Comparison of ENCODE assay signal across 16 cellular contexts in the genomic region with DNA sequence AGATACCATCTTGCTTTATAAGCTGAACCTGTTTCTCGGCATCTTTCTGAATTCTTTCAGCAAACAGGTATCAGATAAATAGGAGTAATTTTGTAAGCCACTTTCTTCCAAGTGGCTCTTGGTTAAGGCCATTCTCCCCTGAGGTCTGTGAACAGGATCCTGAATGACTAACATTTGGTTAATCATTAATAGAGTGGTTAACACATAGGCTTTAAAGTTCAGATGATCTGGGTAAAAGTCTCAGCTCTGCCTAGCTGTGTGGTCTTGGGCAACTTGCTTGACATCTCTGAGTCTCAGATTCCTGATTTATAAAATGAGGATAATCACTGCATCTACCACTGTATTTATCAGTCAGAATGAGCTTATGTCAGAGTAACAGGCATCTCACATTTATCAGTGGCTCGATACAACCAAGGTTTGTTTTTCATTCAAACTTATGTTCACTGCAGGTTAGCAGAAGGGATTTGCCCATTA. TPM values are rescaled to one million over a fixed set of nuclear protein-coding genes. Genes with fewer than 3 reads are reported as not detected.
DNase-seq lines count a peak whose midpoint lies in the region; ATAC-seq and TF ChIP-seq lines count a peak whose summit lies in the region.
"Had no signal": no experiment of that assay in that cellular context is flagged by ENCODE, and none has a peak within 500 bp of the region (broad histone marks: within the 10 kb centered on the region; RNA-seq: fewer than 3 reads in every experiment).

No MANE protein-coding gene starts in this region.

- DNase-seq in glomerular visceral epithelial cell (ENCODE audit: extremely low spot score), result peak; percentile 8
- DNase-seq in GM13976 (ENCODE audit: low spot score), result no peak
- DNase-seq in HPDE6-E6E7 (ENCODE audit: extremely low spot score), result no peak
- no peak for DNase-seq in sciatic nerve (ENCODE audit: low spot score)
- DNase-seq: activated CD4-positive, CD25-positive, alpha-beta regulatory T cell treated with anti-CD3 and anti-CD28 coated beads, Interleukin-2, amount 50 U/mL, for 72 hours; DMS79 treated with DMSO at 0.1 percent for 48 hours; effector CD4-positive, alpha-beta T cell; foreskin melanocyte; GM23248; left cardiac atrium; nucleus accumbens had no signal

- H3K27ac ChIP-seq in 22Rv1, result peak overlapping the region; percentile 79
- H3K27ac ChIP-seq: GM23248 had no signal

- in situ Hi-C loops in GM13976 (cut with MboI; ENCODE audit: low sequenced_read_pairs, unreplicated experiment), result no loop called here

- intact Hi-C loops in sciatic nerve (cut with DNase I), result no loop called here

- ATAC-seq in GM19452 (IDR thresholded peaks at IDR 0.05; ENCODE audit: unreplicated experiment) (peak; percentile 90), HG03139 (IDR thresholded peaks at IDR 0.05; ENCODE audit: unreplicated experiment) (peak; percentile 83), GM21528 (IDR thresholded peaks at IDR 0.05; ENCODE audit: low FRiP score, unreplicated experiment) (no peak), sciatic nerve (no peak)
- ATAC-seq: left cardiac atrium, SK-N-SH treated with all-trans-retinoic acid at 6 μM for 48 hours had no signal

- no peak for TF ChIP-seq CTCF in 22Rv1 (IDR thresholded peaks at IDR 0.05)
- TF ChIP-seq CTCF in GM13976 (IDR thresholded peaks at IDR 0.05; ENCODE audit: borderline replicate concordance, control extremely low read depth, extremely low read depth, insufficient read depth, missing control alignments), result no peak

RNA-seq across cellular contexts. Expression of a gene that starts 44.4 kb away (rescaled TPM):
- total RNA-seq in sciatic nerve, result 1.6 TPM

Comparison
In these comparisons a context has a peak if more than half of its experiments do, and no peak if none do; other contexts are left out.
1. ATAC-seq: peak in GM19452 (single experiment) and HG03139 (single experiment); none in GM21528 (single experiment) and sciatic nerve (single experiment).